ENCODE assay signal across 19 cellular contexts in the genomic region with DNA sequence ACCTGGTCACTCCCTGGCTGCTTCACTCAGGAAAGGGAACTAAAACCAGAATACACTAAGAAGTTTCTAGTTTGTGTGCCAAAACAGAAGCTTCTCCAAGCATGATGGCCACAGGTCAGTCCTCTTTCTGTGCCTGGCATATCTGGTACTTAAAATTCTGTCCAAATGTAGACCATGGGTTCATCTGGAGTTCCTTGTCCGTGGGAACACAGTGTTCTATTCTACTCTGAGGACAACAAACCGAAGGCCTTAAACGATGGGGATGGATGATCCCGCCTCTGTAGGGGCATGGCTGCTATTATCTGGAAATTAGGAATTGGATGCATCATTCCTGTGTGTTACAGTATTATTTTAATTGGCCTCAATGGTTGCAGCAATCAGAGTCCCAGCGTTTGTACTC. TPM values are rescaled to one million over a fixed set of nuclear protein-coding genes. Genes with fewer than 3 reads are reported as not detected.
DNase-seq lines count a peak whose midpoint lies in the region; ATAC-seq, FAIRE-seq and TF ChIP-seq lines count a peak whose summit lies in the region.
"Had no signal": no experiment of that assay in that cellular context is flagged by ENCODE, and none has a peak within 500 bp of the region (broad histone marks: within the 10 kb centered on the region; RNA-seq: fewer than 3 reads in every experiment).

No MANE protein-coding gene starts in this region.

- 54 to 76% (median 71%) methylated on average over 5 of the region's 5 CpGs for WGBS in heart left ventricle, 4 donors

- no peaks in the 10 kb centered on the region for H3K9me3 Mint-ChIP-seq in T-cell
- H3K9me3 Mint-ChIP-seq in naive thymus-derived CD8-positive, alpha-beta T cell = no peaks in the 10 kb centered on the region
- H3K9me3 Mint-ChIP-seq: CD4-positive, alpha-beta memory T cell had no signal

- no peaks in the 10 kb centered on the region for H3K27me3 ChIP-seq in heart left ventricle

- ATAC-seq in heart left ventricle = peak; percentile 36 to 54 (median 44)
- peak; percentile 10 for ATAC-seq in left lobe of liver
- ATAC-seq in T-cell (replicated peaks in 1 of 4) = no peak
- no peak for ATAC-seq in naive thymus-derived CD8-positive, alpha-beta T cell
- ATAC-seq: HCT116 had no signal

- no peaks in the 10 kb centered on the region for H3K9me3 ChIP-seq in heart left ventricle

- intact Hi-C loops in heart left ventricle (cut with DNase I) = no loop called here

- FAIRE-seq in GM12891 (lab: Jason Lieb, UNC) (peak; percentile 5), GM12892 (lab: Jason Lieb, UNC) (peak; percentile 64)

- no peak for DNase-seq in GM12891 (ENCODE audit: insufficient read length, low spot score)
- no peak for DNase-seq in GM12892 (ENCODE audit: insufficient read length)
- no peak for DNase-seq in heart left ventricle
- DNase-seq in left lobe of liver (ENCODE audit: low spot score) = no peak
- DNase-seq in NCI-H226 = no peak
- DNase-seq in T-cell = no peak
- no peak for DNase-seq in naive thymus-derived CD8-positive, alpha-beta T cell
- DNase-seq: C1 segment of cervical spinal cord; CD4-positive, alpha-beta memory T cell; COR-L47; DMS53; KBM-7; NCI-H1105 treated with DMSO at 0.1 percent for 48 hours; NCI-H146; NCI-H1930; NCI-H526 treated with DMSO at 0.1 percent for 48 hours; PC-9; SHP77 had no signal

- H3K27ac ChIP-seq in heart left ventricle = peak overlapping the region in 7 of 12 donors; percentile 7 to 52 (median 29)
- H3K27ac ChIP-seq: PC-9 had no signal

- peaks cover 0 to 47% (median 27%) of the 10 kb centered on the region in 12 donors for H3K4me1 ChIP-seq in heart left ventricle

- H3K27ac Mint-ChIP-seq in T-cell = no peak overlapping the region
- no peak overlapping the region for H3K27ac Mint-ChIP-seq in naive thymus-derived CD8-positive, alpha-beta T cell

- peaks cover 7 to 15% (median 13%) of the 10 kb centered on the region in 3 donors for H3K4me1 Mint-ChIP-seq in T-cell
- H3K4me1 Mint-ChIP-seq in naive thymus-derived CD8-positive, alpha-beta T cell = peaks cover 5 to 11% (median 10%) of the 10 kb centered on the region in 4 donors

- no peak overlapping the region for H3K4me3 ChIP-seq in heart left ventricle
- H3K4me3 ChIP-seq: PC-9 had no signal

- CTCF ChIA-PET in T-cell (lab: Charles Lee) = interaction anchor here in 1 of 2 donors (0.5 kb wide), 1 partner anchor 150 kb away, joined by 3 read pairs; no protein-coding TSS in a partner anchor

- no peaks in the 10 kb centered on the region for H3K27me3 Mint-ChIP-seq in T-cell
- no peaks in the 10 kb centered on the region for H3K27me3 Mint-ChIP-seq in naive thymus-derived CD8-positive, alpha-beta T cell
- H3K27me3 Mint-ChIP-seq: CD4-positive, alpha-beta memory T cell had no signal

- TF ChIP-seq POLR2A in GM12891 (IDR thresholded peaks at IDR 0.05; ENCODE audit: low read depth, low read length) (no peak), GM12892 (IDR thresholded peaks at IDR 0.05; ENCODE audit: low read depth, low read length) (no peak), heart left ventricle (IDR thresholded peaks at IDR 0.05) (no peak)

- no peaks in the 10 kb centered on the region for H3K36me3 Mint-ChIP-seq in T-cell
- H3K36me3 Mint-ChIP-seq in naive thymus-derived CD8-positive, alpha-beta T cell = peaks cover 0 to 2% (median 0%) of the 10 kb centered on the region in 3 donors
- H3K36me3 Mint-ChIP-seq: CD4-positive, alpha-beta memory T cell had no signal

- POLR2A ChIA-PET in T-cell (lab: Charles Lee) = no interaction called here
- POLR2A ChIA-PET in naive thymus-derived CD8-positive, alpha-beta T cell (lab: Charles Lee) = no interaction called here

- H3K4me3 Mint-ChIP-seq in T-cell = no peak overlapping the region
- H3K4me3 Mint-ChIP-seq in naive thymus-derived CD8-positive, alpha-beta T cell = no peak overlapping the region
- H3K4me3 Mint-ChIP-seq: CD4-positive, alpha-beta memory T cell had no signal

- TF ChIP-seq CTCF in heart left ventricle (IDR thresholded peaks at IDR 0.05) = no peak

- H3K36me3 ChIP-seq in heart left ventricle = peaks cover 0 to 56% (median 7%) of the 10 kb centered on the region in 9 donors

TF ChIP-seq in GM12891, 5 proteins besides CTCF, POLR2A, EP300 and RAD21:
- no peak for TF ChIP-seq TAF1 (IDR thresholded peaks at IDR 0.05; ENCODE audit: low read depth, low read length)
- TF ChIP-seq PAX5 (IDR thresholded peaks at IDR 0.05; ENCODE audit: insufficient read depth, low read length, severe bottlenecking) = no peak
- TF ChIP-seq POU2F2 (IDR thresholded peaks at IDR 0.05; ENCODE audit: low read depth, low read length) = no peak
- no peak for TF ChIP-seq POLR2AphosphoS5 (IDR thresholded peaks at IDR 0.05; ENCODE audit: low read depth, low read length)
- no peak for TF ChIP-seq SPI1 (IDR thresholded peaks at IDR 0.05; ENCODE audit: low read depth, low read length)

RNA-seq across cellular contexts. Expression of gene DLAT, which starts 6.1 kb away (rescaled TPM):
- polyA plus RNA-seq in GM12891 (2012; ENCODE audit: low read depth, missing spikeins) = 20.2 TPM
- 35.4 TPM for polyA plus RNA-seq in GM12892 (2012; ENCODE audit: missing spikeins)
- total RNA-seq in heart left ventricle (100 to 1,000 TPM; 110 to 179 (median 160) TPM), left lobe of liver (9.3 TPM), T-cell (10 to 100 TPM; 13.4 to 19.8 (median 18.7) TPM)
- 10 to 100 TPM; 48.7 to 98.3 TPM for polyA plus RNA-seq in heart left ventricle
- total RNA-seq in naive thymus-derived CD8-positive, alpha-beta T cell = 10 to 100 TPM; 20.0 to 20.5 TPM
- polyA plus RNA-seq in naive thymus-derived CD8-positive, alpha-beta T cell = 10 to 100 TPM; 22.4 to 26.1 (median 24.5) TPM

RNA-seq across cellular contexts. Expression of gene PIH1D2, which starts 54.8 kb away (rescaled TPM):
- polyA plus RNA-seq in GM12891 (2012; ENCODE audit: low read depth, missing spikeins) = 1.2 TPM
- 1.3 TPM for polyA plus RNA-seq in GM12892 (2012; ENCODE audit: missing spikeins)
- total RNA-seq in heart left ventricle = 1 to 10 TPM; 1.4 to 6.9 (median 2.1) TPM
- polyA plus RNA-seq in heart left ventricle = 1 to 10 TPM; 1.4 to 2.4 TPM
- 0.91 TPM for total RNA-seq in left lobe of liver
- total RNA-seq in T-cell = under 1 TPM in 3 of 5 donors, not detected in 2; 0.30 to 0.44 (median 0.36) TPM
- total RNA-seq in naive thymus-derived CD8-positive, alpha-beta T cell = not detected
- polyA plus RNA-seq in naive thymus-derived CD8-positive, alpha-beta T cell = under 1 TPM in 2 of 3 donors, not detected in 1; 0.50 to 0.87 TPM
- total RNA-seq: CD4-positive, alpha-beta memory T cell had no signal
- polyA plus RNA-seq: CD4-positive, alpha-beta memory T cell had no signal

RNA-seq across cellular contexts. Expression of gene NKAPD1, which starts 55.0 kb away (rescaled TPM):
- polyA plus RNA-seq in GM12891 (2012; ENCODE audit: low read depth, missing spikeins) = 19.7 TPM
- polyA plus RNA-seq in GM12892 (2012; ENCODE audit: missing spikeins) = 22.7 TPM
- total RNA-seq in heart left ventricle (10 to 100 TPM in 3 of 9 donors, 1 to 10 TPM in 6; 5.1 to 12.5 (median 7.6) TPM), left lobe of liver (5.6 TPM), T-cell (10 to 100 TPM; 14.6 to 22.1 (median 17.7) TPM)
- 10 to 100 TPM in 1 of 2 donors, 1 to 10 TPM in 1; 4.2 to 10.9 TPM for polyA plus RNA-seq in heart left ventricle
- total RNA-seq in naive thymus-derived CD8-positive, alpha-beta T cell = 10 to 100 TPM; 21.5 to 21.7 TPM
- 10 to 100 TPM in 1 of 3 donors, 1 to 10 TPM in 2; 9.8 to 12.6 (median 10.0) TPM for polyA plus RNA-seq in naive thymus-derived CD8-positive, alpha-beta T cell

Comparison
In these comparisons a context has a peak if more than half of its experiments do, and no peak if none do; other contexts are left out.
1. ATAC-seq: peak in heart left ventricle (4 of 4) and left lobe of liver (single experiment); none in T-cell (0 of 4) and naive thymus-derived CD8-positive, alpha-beta T cell (0 of 2).
2. RNA of gene DLAT, which starts 6.1 kb away (total RNA-seq): 110 to 179 TPM in heart left ventricle; 20.0 to 20.5 TPM in naive thymus-derived CD8-positive, alpha-beta T cell, 13.4 to 19.8 TPM in T-cell and 9.3 TPM in left lobe of liver (single experiment); every median in the first group is over 4 times any median in the second.